In the genomic region with DNA sequence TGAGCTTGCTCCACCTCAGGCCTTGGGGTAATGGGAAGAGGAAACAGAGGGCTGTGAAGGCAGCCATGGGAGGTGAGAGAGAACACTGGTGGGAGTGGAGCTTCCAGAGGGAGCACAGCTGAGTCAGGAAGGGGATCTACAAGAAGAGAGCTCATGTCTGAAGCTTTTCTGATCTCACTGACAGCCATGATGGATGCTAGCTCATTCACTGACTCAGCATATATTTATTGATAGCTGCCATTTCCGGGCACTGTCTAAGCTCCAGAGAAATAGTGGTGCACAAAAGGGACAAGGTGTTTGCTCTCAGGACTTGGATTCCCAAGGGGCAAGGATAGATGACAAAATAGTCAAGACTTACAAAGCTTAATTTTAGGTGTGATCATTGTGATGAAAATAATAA, we compare ENCODE assay signal across 31 cellular contexts.
"Had no signal": no experiment of that assay in that cellular context is flagged by ENCODE, and none has a peak within 500 bp of the region (broad histone marks: within the 10 kb centered on the region; RNA-seq: fewer than 3 reads in every experiment).

No MANE protein-coding gene starts in this region.

- H3K4me3 Mint-ChIP-seq: activated B cell treated with CpG ODN at 0.5 μM for 24 hours; activated CD4-positive, alpha-beta memory T cell treated with anti-CD3 and anti-CD28 coated beads for 36 hours; activated naive CD4-positive, alpha-beta T cell treated with anti-CD3 and anti-CD28 coated beads, Interleukin-2, amount 10 ng/mL, durations not matched to agents 7 days and 5 days; activated naive CD8-positive, alpha-beta T cell; activated naive CD8-positive, alpha-beta T cell treated with anti-CD3 and anti-CD28 coated beads, Interleukin-2, amount 50 U/mL, for 24 hours; T-cell; T-helper 17 cell had no signal

- H3K36me3 Mint-ChIP-seq: activated CD4-positive, alpha-beta memory T cell treated with anti-CD3 and anti-CD28 coated beads for 36 hours; activated naive CD4-positive, alpha-beta T cell treated with anti-CD3 and anti-CD28 coated beads, Interleukin-2, amount 10 ng/mL, durations not matched to agents 7 days and 5 days; activated naive CD8-positive, alpha-beta T cell; T-cell had no signal

- DNase-seq: activated B cell treated with CpG ODN at 0.5 μM for 24 hours; activated CD4-positive, alpha-beta memory T cell treated with anti-CD3 and anti-CD28 coated beads for 36 hours; activated CD4-positive, alpha-beta T cell treated with anti-CD3 and anti-CD28 coated beads for 4 hours; activated CD4-positive, alpha-beta T cell treated with anti-CD3 and anti-CD28 coated beads, Interleukin-2, amount 50 U/mL, for 1 hour; activated CD4-positive, CD25-positive, alpha-beta regulatory T cell treated with anti-CD3 and anti-CD28 coated beads, Interleukin-2, amount 50 U/mL, for 72 hours; activated CD8-positive, alpha-beta memory T cell treated with anti-CD3 and anti-CD28 coated beads, Interleukin-2, amount 50 U/mL, for 48 hours; activated effector memory CD4-positive, alpha-beta T cell treated with Interleukin-2 at 50 U/mL for 16 hours; activated naive CD4-positive, alpha-beta T cell treated with anti-CD3 and anti-CD28 coated beads, Interleukin-2, amount 10 ng/mL, durations not matched to agents 7 days and 5 days; activated naive CD8-positive, alpha-beta T cell treated with anti-CD3 and anti-CD28 coated beads, Interleukin-2, amount 50 U/mL, for 24 hours; activated T-cell treated with anti-CD3 and anti-CD28 coated beads, Interleukin-2, amount 50 U/mL, for 48 hours; brain microvascular endothelial cell; central memory CD4-positive, alpha-beta T cell; Kasumi-1; NCI-H1417 treated with DMSO at 0.1 percent for 48 hours; NCI-H187 treated with DMSO at 0.1 percent for 48 hours; NCI-H2081; NCI-H2171 treated with DMSO at 0.1 percent for 48 hours; NCI-H226; NCI-H524; NK-92 treated with Interleukin-12 subunit alpha and Interleukin-12 subunit beta, amount 100 ng/mL, for 24 hours; PC-9; SIG-M5; T-cell; T-helper 17 cell; T-helper 9 cell had no signal

- H3K4me3 ChIP-seq: MG63, PC-9 had no signal

- H3K4me1 Mint-ChIP-seq: activated B cell treated with CpG ODN at 0.5 μM for 24 hours; activated naive CD4-positive, alpha-beta T cell treated with anti-CD3 and anti-CD28 coated beads, Interleukin-2, amount 10 ng/mL, durations not matched to agents 7 days and 5 days; activated naive CD8-positive, alpha-beta T cell treated with anti-CD3 and anti-CD28 coated beads, Interleukin-2, amount 50 U/mL, for 24 hours; T-cell; T-helper 17 cell had no signal

- H3K27me3 ChIP-seq: brain microvascular endothelial cell, MG63 had no signal

- H3K27me3 Mint-ChIP-seq: activated B cell treated with CpG ODN at 0.5 μM for 24 hours; activated naive CD4-positive, alpha-beta T cell treated with anti-CD3 and anti-CD28 coated beads, Interleukin-2, amount 10 ng/mL, durations not matched to agents 7 days and 5 days; T-helper 17 cell had no signal

- H2AFZ ChIP-seq: PC-9 had no signal

- FAIRE-seq: RCC 7860 had no signal

- ATAC-seq: activated naive CD8-positive, alpha-beta T cell treated with anti-CD3 and anti-CD28 coated beads, Interleukin-2, amount 50 U/mL, for 24 hours; SK-N-SH treated with all-trans-retinoic acid at 6 μM for 48 hours; T-cell; T-helper 17 cell had no signal

- H3K27ac ChIP-seq: brain microvascular endothelial cell, PC-9, RWPE1, VCaP had no signal

- H3K27ac Mint-ChIP-seq: activated B cell treated with CpG ODN at 0.5 μM for 24 hours; activated CD4-positive, alpha-beta memory T cell treated with anti-CD3 and anti-CD28 coated beads for 36 hours; activated naive CD4-positive, alpha-beta T cell treated with anti-CD3 and anti-CD28 coated beads, Interleukin-2, amount 10 ng/mL, durations not matched to agents 7 days and 5 days; activated naive CD8-positive, alpha-beta T cell; activated naive CD8-positive, alpha-beta T cell treated with anti-CD3 and anti-CD28 coated beads, Interleukin-2, amount 50 U/mL, for 24 hours; T-cell; T-helper 17 cell had no signal

- H3K9me3 Mint-ChIP-seq: activated B cell treated with CpG ODN at 0.5 μM for 24 hours; activated CD4-positive, alpha-beta memory T cell treated with anti-CD3 and anti-CD28 coated beads for 36 hours; activated naive CD4-positive, alpha-beta T cell treated with anti-CD3 and anti-CD28 coated beads, Interleukin-2, amount 10 ng/mL, durations not matched to agents 7 days and 5 days; activated naive CD8-positive, alpha-beta T cell treated with anti-CD3 and anti-CD28 coated beads, Interleukin-2, amount 50 U/mL, for 24 hours; T-cell had no signal

- H3K4me2 ChIP-seq: PC-9 had no signal

- H3K36me3 ChIP-seq: brain microvascular endothelial cell, MG63 had no signal
